ENCODE assay signal across 8 cellular contexts in the genomic region with DNA sequence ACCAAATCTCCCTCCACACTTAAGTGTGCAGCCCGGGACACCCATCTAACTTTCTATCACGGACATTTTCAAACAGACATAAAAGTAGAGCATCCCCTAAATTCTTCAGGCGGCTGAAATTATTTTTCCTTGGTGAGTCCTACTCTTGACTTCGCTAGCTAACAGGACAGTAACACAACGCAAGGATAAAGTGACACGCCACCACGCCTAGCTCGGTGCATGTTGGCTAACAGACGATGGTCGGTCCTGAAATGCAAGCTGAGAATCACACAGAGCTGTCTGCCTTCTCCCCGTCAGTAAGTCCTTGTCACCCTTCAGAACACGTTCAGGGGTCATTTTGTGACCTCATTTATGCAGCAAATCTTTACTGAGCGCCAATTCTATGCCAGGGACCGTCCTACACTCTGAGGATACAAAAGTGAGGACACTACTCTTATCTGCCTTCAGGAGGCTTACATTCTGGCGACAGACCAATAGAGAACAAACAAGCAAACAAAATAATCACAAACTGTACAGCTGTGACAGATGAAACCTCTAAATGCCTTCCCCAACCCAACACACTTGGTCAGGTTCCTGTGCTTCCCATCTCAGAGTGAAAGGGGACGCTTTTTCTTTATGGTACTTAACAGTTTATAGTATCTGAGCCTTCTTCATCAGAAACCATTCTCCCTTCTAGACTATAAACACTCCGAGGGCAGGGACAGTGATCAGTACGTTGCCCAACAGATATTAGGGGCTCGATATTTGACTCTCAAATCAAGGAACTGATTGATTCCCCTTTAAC. TPM values are rescaled to one million over a fixed set of nuclear protein-coding genes. Genes with fewer than 3 reads are reported as not detected.
A peak's percentile ranks its signal among the peaks of the same experiment; 100 is the strongest.
DNase-seq lines count a peak whose midpoint lies in the region; ATAC-seq and TF ChIP-seq lines count a peak whose summit lies in the region.

No MANE protein-coding gene starts in this region.

- H3K27ac ChIP-seq in right lobe of liver: peak overlapping the region in 2 of 3 donors; percentile 58 to 82
- no peak overlapping the region for H3K27ac ChIP-seq in thymus (ENCODE audit: low read depth)

- H3K4me1 Mint-ChIP-seq in activated CD8-positive, alpha-beta memory T cell treated with anti-CD3 and anti-CD28 coated beads, Interleukin-2, amount 10 ng/mL, durations not matched to agents 7 days and 5 days: peaks cover 19% of the 10 kb centered on the region

- H3K27me3 Mint-ChIP-seq in activated CD8-positive, alpha-beta memory T cell treated with anti-CD3 and anti-CD28 coated beads, Interleukin-2, amount 10 ng/mL, durations not matched to agents 7 days and 5 days: no peaks in the 10 kb centered on the region

- H3K9ac ChIP-seq in adipocyte (ENCODE audit: low read length): peak overlapping the region; percentile 91

- peaks cover 17% of the 10 kb centered on the region for H3K36me3 ChIP-seq in adipocyte (ENCODE audit: control insufficient read depth, insufficient read depth, low read length, severe bottlenecking)
- peaks cover 0 to 11% (median 2%) of the 10 kb centered on the region in 4 donors for H3K36me3 ChIP-seq in right lobe of liver
- H3K36me3 ChIP-seq in thymus (ENCODE audit: control insufficient read depth, insufficient read depth): peaks cover 5% of the 10 kb centered on the region

- H3K9me3 ChIP-seq in adipocyte (ENCODE audit: control insufficient read depth, low read length): no peaks in the 10 kb centered on the region
- H3K9me3 ChIP-seq in right lobe of liver: no peaks in the 10 kb centered on the region
- H3K9me3 ChIP-seq in thymus (ENCODE audit: control insufficient read depth): no peaks in the 10 kb centered on the region

- H3K4me1 ChIP-seq in adipocyte (ENCODE audit: control insufficient read depth, insufficient read depth, low read length) (peaks cover 19% of the 10 kb centered on the region), right lobe of liver (peaks cover 0 to 46% (median 16%) of the 10 kb centered on the region in 4 donors), thymus (ENCODE audit: control insufficient read depth, insufficient read depth, low read length) (peaks cover 2% of the 10 kb centered on the region)

- 72% methylated on average over 19 of the region's 19 CpGs for WGBS in right lobe of liver (ENCODE audit: insufficient coverage, low coverage, low lambda C conversion rate, missing lambda C conversion rate)
- 93% methylated on average over 19 of the region's 19 CpGs for WGBS in thymus

- H3K36me3 Mint-ChIP-seq in activated CD8-positive, alpha-beta memory T cell treated with anti-CD3 and anti-CD28 coated beads, Interleukin-2, amount 10 ng/mL, durations not matched to agents 7 days and 5 days: peaks cover 8% of the 10 kb centered on the region

- intact Hi-C loops in right lobe of liver (cut with DNase I): no loop called here

- no peak for DNase-seq in activated CD8-positive, alpha-beta memory T cell treated with anti-CD3 and anti-CD28 coated beads, Interleukin-2, amount 10 ng/mL, durations not matched to agents 7 days and 5 days
- no peak for DNase-seq in activated CD8-positive, alpha-beta memory T cell treated with anti-CD3 and anti-CD28 coated beads for 24 hours
- peak; percentile 13 for DNase-seq in adipocyte (ENCODE audit: low read depth)
- no peak for DNase-seq in right lobe of liver
- DNase-seq in GOT3 (lab: John Stamatoyannopoulos, UW): no peak
- DNase-seq in cerebellar nuclear complex (lab: John Stamatoyannopoulos, UW): no peak
- DNase-seq in NCI-H1694 (lab: John Stamatoyannopoulos, UW): no peak

- H3K9me3 Mint-ChIP-seq in activated CD8-positive, alpha-beta memory T cell treated with anti-CD3 and anti-CD28 coated beads, Interleukin-2, amount 10 ng/mL, durations not matched to agents 7 days and 5 days (ENCODE audit: low read depth): no peaks in the 10 kb centered on the region

- no peak for TF ChIP-seq CTCF in right lobe of liver (IDR thresholded peaks at IDR 0.05)

- CTCF ChIA-PET in activated CD8-positive, alpha-beta memory T cell treated with anti-CD3 and anti-CD28 coated beads, Interleukin-2, amount 10 ng/mL, durations not matched to agents 7 days and 5 days (lab: Charles Lee): no interaction called here

- peak overlapping the region; percentile 77 for H3K27ac Mint-ChIP-seq in activated CD8-positive, alpha-beta memory T cell treated with anti-CD3 and anti-CD28 coated beads, Interleukin-2, amount 10 ng/mL, durations not matched to agents 7 days and 5 days

- H3K4me3 Mint-ChIP-seq in activated CD8-positive, alpha-beta memory T cell treated with anti-CD3 and anti-CD28 coated beads, Interleukin-2, amount 10 ng/mL, durations not matched to agents 7 days and 5 days: peak overlapping the region; percentile 80

- H3K4me3 ChIP-seq in adipocyte (ENCODE audit: low read length) (peak overlapping the region; percentile 90), right lobe of liver (peak overlapping the region; percentile 75 to 97 (median 92)), thymus (ENCODE audit: low read length) (peak overlapping the region; percentile 83)

- no peak for TF ChIP-seq POLR2A in right lobe of liver (IDR thresholded peaks at IDR 0.05)

- H3K27me3 ChIP-seq in adipocyte (replicated peaks; ENCODE audit: control insufficient read depth, insufficient read depth, low read length) (no peaks in the 10 kb centered on the region), right lobe of liver (no peaks in the 10 kb centered on the region), thymus (ENCODE audit: control insufficient read depth, insufficient read depth) (no peaks in the 10 kb centered on the region)

- ATAC-seq in activated CD8-positive, alpha-beta memory T cell treated with anti-CD3 and anti-CD28 coated beads, Interleukin-2, amount 10 ng/mL, durations not matched to agents 7 days and 5 days: no peak
- no peak for ATAC-seq in right lobe of liver

RNA-seq across cellular contexts. Expression of a gene that starts 1.3 kb away (rescaled TPM):
- total RNA-seq in activated CD8-positive, alpha-beta memory T cell treated with anti-CD3 and anti-CD28 coated beads, Interleukin-2, amount 10 ng/mL, durations not matched to agents 7 days and 5 days: 10 to 100 TPM; 44.3 to 44.9 TPM
- total RNA-seq in right lobe of liver: 10 to 100 TPM; 14.7 to 30.0 (median 16.8) TPM
- 51.6 TPM for polyA plus RNA-seq in thymus

RNA-seq across cellular contexts. Expression of a gene that starts 39.5 kb away (rescaled TPM):
- total RNA-seq in activated CD8-positive, alpha-beta memory T cell treated with anti-CD3 and anti-CD28 coated beads, Interleukin-2, amount 10 ng/mL, durations not matched to agents 7 days and 5 days: 10 to 100 TPM; 25.5 to 39.4 TPM
- 10 to 100 TPM; 13.0 to 20.4 (median 16.2) TPM for total RNA-seq in right lobe of liver
- polyA plus RNA-seq in thymus: 23.9 TPM
